In the genomic region with DNA sequence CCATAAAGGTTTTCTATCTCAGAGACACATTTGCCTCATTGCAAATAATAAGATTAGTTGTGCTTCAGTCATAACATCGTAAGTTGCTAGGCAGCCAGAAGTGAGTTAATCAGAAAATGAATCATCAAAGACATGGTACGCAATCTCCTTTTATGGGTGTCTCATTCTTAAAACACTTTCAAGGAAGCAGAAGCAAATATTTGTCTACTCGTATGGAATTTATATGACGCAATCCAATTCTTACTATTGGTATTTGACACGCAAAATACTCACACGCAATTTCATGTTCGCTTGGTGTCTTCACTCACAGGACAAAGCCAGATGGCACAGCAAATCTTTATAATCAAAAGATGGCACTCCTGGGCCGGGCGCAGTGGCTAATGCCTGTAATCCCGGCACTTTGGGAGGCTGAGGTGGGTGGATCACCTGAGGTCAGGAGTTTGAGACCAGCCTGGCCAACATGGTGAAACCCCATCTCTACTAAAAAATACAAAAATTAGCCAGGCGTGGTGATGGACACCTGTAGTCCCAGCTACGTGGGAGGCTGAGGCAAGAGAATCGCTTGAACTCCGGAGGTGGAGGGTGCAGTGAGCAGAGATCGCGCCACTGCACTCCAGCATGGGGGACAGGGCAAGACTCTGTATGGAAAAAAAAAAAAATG, we compare ENCODE assay signal across 8 cellular contexts. TPM values are rescaled to one million over a fixed set of nuclear protein-coding genes. Genes with fewer than 3 reads are reported as not detected.
DNase-seq lines count a peak whose midpoint lies in the region; ATAC-seq and TF ChIP-seq lines count a peak whose summit lies in the region.

No MANE protein-coding gene starts in this region.

- no peaks in the 10 kb centered on the region for H3K27me3 ChIP-seq in esophagus muscularis mucosa
- H3K27me3 ChIP-seq in left ventricle myocardium inferior (ENCODE audit: low read depth) = no peaks in the 10 kb centered on the region

- H3K36me3 Mint-ChIP-seq in activated CD8-positive, alpha-beta T cell treated with anti-CD3 and anti-CD28 coated beads for 36 hours (ENCODE audit: low read depth) = no peaks in the 10 kb centered on the region
- H3K36me3 Mint-ChIP-seq in activated CD8-positive, alpha-beta T cell treated with anti-CD3 and anti-CD28 coated beads, Interleukin-2, amount 10 ng/mL, durations not matched to agents 7 days and 5 days (ENCODE audit: low read depth) = no peaks in the 10 kb centered on the region
- H3K36me3 Mint-ChIP-seq in chondrocyte (ENCODE audit: low read depth) = no peaks in the 10 kb centered on the region

- H3K27me3 Mint-ChIP-seq in activated CD8-positive, alpha-beta T cell treated with anti-CD3 and anti-CD28 coated beads for 36 hours = no peaks in the 10 kb centered on the region
- no peaks in the 10 kb centered on the region for H3K27me3 Mint-ChIP-seq in activated CD8-positive, alpha-beta T cell treated with anti-CD3 and anti-CD28 coated beads, Interleukin-2, amount 10 ng/mL, durations not matched to agents 7 days and 5 days (ENCODE audit: low read depth)
- H3K27me3 Mint-ChIP-seq in chondrocyte (ENCODE audit: low read depth) = no peaks in the 10 kb centered on the region

- H3K9me3 Mint-ChIP-seq in activated CD8-positive, alpha-beta T cell treated with anti-CD3 and anti-CD28 coated beads for 36 hours = no peaks in the 10 kb centered on the region
- no peaks in the 10 kb centered on the region for H3K9me3 Mint-ChIP-seq in activated CD8-positive, alpha-beta T cell treated with anti-CD3 and anti-CD28 coated beads, Interleukin-2, amount 10 ng/mL, durations not matched to agents 7 days and 5 days (ENCODE audit: insufficient read depth)
- peaks cover 6% of the 10 kb centered on the region for H3K9me3 Mint-ChIP-seq in chondrocyte (ENCODE audit: low read depth)

- no peak overlapping the region for H3K4me3 ChIP-seq in esophagus muscularis mucosa
- H3K4me3 ChIP-seq in left ventricle myocardium inferior = no peak overlapping the region

- H3K4me1 Mint-ChIP-seq in activated CD8-positive, alpha-beta T cell treated with anti-CD3 and anti-CD28 coated beads for 36 hours (ENCODE audit: low read depth) = peaks cover 4% of the 10 kb centered on the region
- H3K4me1 Mint-ChIP-seq in activated CD8-positive, alpha-beta T cell treated with anti-CD3 and anti-CD28 coated beads, Interleukin-2, amount 10 ng/mL, durations not matched to agents 7 days and 5 days (ENCODE audit: low read depth) = no peaks in the 10 kb centered on the region
- peaks cover 38% of the 10 kb centered on the region for H3K4me1 Mint-ChIP-seq in chondrocyte (ENCODE audit: low read depth)

- no peak for TF ChIP-seq CTCF in activated CD8-positive, alpha-beta T cell treated with anti-CD3 and anti-CD28 coated beads for 36 hours (IDR thresholded peaks at IDR 0.05)
- TF ChIP-seq CTCF in chondrocyte (IDR thresholded peaks at IDR 0.05) (no peak), esophagus muscularis mucosa (IDR thresholded peaks at IDR 0.05) (no peak), GM20000 (IDR thresholded peaks at IDR 0.05; ENCODE audit: extremely low read depth, missing control alignments) (no peak), left ventricle myocardium inferior (IDR thresholded peaks at IDR 0.05; ENCODE audit: borderline replicate concordance) (no peak)

- DNase-seq in activated CD8-positive, alpha-beta T cell treated with anti-CD3 and anti-CD28 coated beads for 36 hours = no peak
- DNase-seq in activated CD8-positive, alpha-beta T cell treated with anti-CD3 and anti-CD28 coated beads, Interleukin-2, amount 10 ng/mL, durations not matched to agents 7 days and 5 days = no peak
- DNase-seq in NOMO-1 treated with DMSO at 0.1 percent for 48 hours (lab: John Stamatoyannopoulos, UW; ENCODE audit: unreplicated experiment) (peak; percentile 93), chondrocyte (ENCODE audit: low spot score) (no peak), putamen (ENCODE audit: low spot score) (peak; percentile 39), esophagus muscularis mucosa (ENCODE audit: extremely low spot score) (no peak), GM20000 (ENCODE audit: low spot score) (no peak), left ventricle myocardium inferior (no peak)

- H3K27ac ChIP-seq in esophagus muscularis mucosa (replicated peaks in 1 of 4) (no peak overlapping the region), left ventricle myocardium inferior (replicated peaks) (no peak overlapping the region)

- CTCF ChIA-PET in activated CD8-positive, alpha-beta T cell treated with anti-CD3 and anti-CD28 coated beads for 36 hours (lab: Charles Lee) = no interaction called here
- CTCF ChIA-PET in activated CD8-positive, alpha-beta T cell treated with anti-CD3 and anti-CD28 coated beads, Interleukin-2, amount 10 ng/mL, durations not matched to agents 7 days and 5 days (lab: Charles Lee) = interaction anchor here (0.8 kb wide), 1 partner anchor 52 kb away, joined by 3 read pairs; no protein-coding TSS in a partner anchor

- TF ChIP-seq POLR2A in esophagus muscularis mucosa (IDR thresholded peaks at IDR 0.05; ENCODE audit: low read depth) = no peak

- no peak overlapping the region for H3K4me3 Mint-ChIP-seq in activated CD8-positive, alpha-beta T cell treated with anti-CD3 and anti-CD28 coated beads for 36 hours
- no peak overlapping the region for H3K4me3 Mint-ChIP-seq in activated CD8-positive, alpha-beta T cell treated with anti-CD3 and anti-CD28 coated beads, Interleukin-2, amount 10 ng/mL, durations not matched to agents 7 days and 5 days
- peak overlapping the region; percentile 53 for H3K4me3 Mint-ChIP-seq in chondrocyte (ENCODE audit: unreplicated experiment)

- POLR2A ChIA-PET in activated CD8-positive, alpha-beta T cell treated with anti-CD3 and anti-CD28 coated beads for 36 hours (lab: Charles Lee) = no interaction called here
- POLR2A ChIA-PET in activated CD8-positive, alpha-beta T cell treated with anti-CD3 and anti-CD28 coated beads, Interleukin-2, amount 10 ng/mL, durations not matched to agents 7 days and 5 days (lab: Charles Lee) = no interaction called here

- intact Hi-C loops in activated CD8-positive, alpha-beta T cell treated with anti-CD3 and anti-CD28 coated beads for 36 hours (cut with micrococcal nuclease) = no loop called here
- intact Hi-C loops in esophagus muscularis mucosa (cut with DNase I) (no loop called here), left ventricle myocardium inferior (cut with micrococcal nuclease) (loop anchor here (10.0 kb wide), 1 partner anchor 165 kb away; no protein-coding TSS in a partner anchor)

- peak; percentile 58 for ATAC-seq in activated CD8-positive, alpha-beta T cell treated with anti-CD3 and anti-CD28 coated beads for 36 hours
- no peak for ATAC-seq in activated CD8-positive, alpha-beta T cell treated with anti-CD3 and anti-CD28 coated beads, Interleukin-2, amount 10 ng/mL, durations not matched to agents 7 days and 5 days

- no peaks in the 10 kb centered on the region for H3K9me3 ChIP-seq in esophagus muscularis mucosa
- H3K9me3 ChIP-seq in left ventricle myocardium inferior (replicated peaks) = no peaks in the 10 kb centered on the region

- H3K36me3 ChIP-seq in esophagus muscularis mucosa = peaks cover 0 to 3% (median 0%) of the 10 kb centered on the region in 4 donors
- H3K36me3 ChIP-seq in left ventricle myocardium inferior = no peaks in the 10 kb centered on the region

- WGBS in esophagus muscularis mucosa = 89% methylated on average over 16 of the region's 16 CpGs

- H3K27ac Mint-ChIP-seq in activated CD8-positive, alpha-beta T cell treated with anti-CD3 and anti-CD28 coated beads for 36 hours = no peak overlapping the region
- H3K27ac Mint-ChIP-seq in activated CD8-positive, alpha-beta T cell treated with anti-CD3 and anti-CD28 coated beads, Interleukin-2, amount 10 ng/mL, durations not matched to agents 7 days and 5 days = no peak overlapping the region
- peak overlapping the region; percentile 98 for H3K27ac Mint-ChIP-seq in chondrocyte (ENCODE audit: unreplicated experiment)

- no peak for TF ChIP-seq EP300 in esophagus muscularis mucosa (IDR thresholded peaks at IDR 0.05)

- H3K4me1 ChIP-seq in esophagus muscularis mucosa (peaks cover 0 to 3% (median 1%) of the 10 kb centered on the region in 4 donors), left ventricle myocardium inferior (no peaks in the 10 kb centered on the region)

RNA-seq across cellular contexts. Expression of gene HLCS, which starts 56.4 kb away (rescaled TPM):
- 10 to 100 TPM; 12.5 to 15.5 TPM for total RNA-seq in activated CD8-positive, alpha-beta T cell treated with anti-CD3 and anti-CD28 coated beads for 36 hours
- 10 to 100 TPM; 15.5 to 16.8 TPM for total RNA-seq in activated CD8-positive, alpha-beta T cell treated with anti-CD3 and anti-CD28 coated beads, Interleukin-2, amount 10 ng/mL, durations not matched to agents 7 days and 5 days
- total RNA-seq in chondrocyte (27.0 to 32.9 TPM (median 30.4 TPM) in 3 replicates), esophagus muscularis mucosa (10 to 100 TPM; 15.9 to 25.3 (median 22.0) TPM), left ventricle myocardium inferior (5.3 TPM)

Comparison
In these comparisons a context has a peak if more than half of its experiments do, and no peak if none do; other contexts are left out.
1. DNase-seq: peak in NOMO-1 treated with DMSO at 0.1 percent for 48 hours (single experiment) and putamen (single experiment); none in activated CD8-positive, alpha-beta T cell treated with anti-CD3 and anti-CD28 coated beads for 36 hours (single experiment), activated CD8-positive, alpha-beta T cell treated with anti-CD3 and anti-CD28 coated beads, Interleukin-2, amount 10 ng/mL, durations not matched to agents 7 days and 5 days (single experiment), chondrocyte (single experiment), esophagus muscularis mucosa (single experiment), GM20000 (single experiment) and left ventricle myocardium inferior (single experiment).